ENCODE assay signal across 1 cellular context in the genomic region with DNA sequence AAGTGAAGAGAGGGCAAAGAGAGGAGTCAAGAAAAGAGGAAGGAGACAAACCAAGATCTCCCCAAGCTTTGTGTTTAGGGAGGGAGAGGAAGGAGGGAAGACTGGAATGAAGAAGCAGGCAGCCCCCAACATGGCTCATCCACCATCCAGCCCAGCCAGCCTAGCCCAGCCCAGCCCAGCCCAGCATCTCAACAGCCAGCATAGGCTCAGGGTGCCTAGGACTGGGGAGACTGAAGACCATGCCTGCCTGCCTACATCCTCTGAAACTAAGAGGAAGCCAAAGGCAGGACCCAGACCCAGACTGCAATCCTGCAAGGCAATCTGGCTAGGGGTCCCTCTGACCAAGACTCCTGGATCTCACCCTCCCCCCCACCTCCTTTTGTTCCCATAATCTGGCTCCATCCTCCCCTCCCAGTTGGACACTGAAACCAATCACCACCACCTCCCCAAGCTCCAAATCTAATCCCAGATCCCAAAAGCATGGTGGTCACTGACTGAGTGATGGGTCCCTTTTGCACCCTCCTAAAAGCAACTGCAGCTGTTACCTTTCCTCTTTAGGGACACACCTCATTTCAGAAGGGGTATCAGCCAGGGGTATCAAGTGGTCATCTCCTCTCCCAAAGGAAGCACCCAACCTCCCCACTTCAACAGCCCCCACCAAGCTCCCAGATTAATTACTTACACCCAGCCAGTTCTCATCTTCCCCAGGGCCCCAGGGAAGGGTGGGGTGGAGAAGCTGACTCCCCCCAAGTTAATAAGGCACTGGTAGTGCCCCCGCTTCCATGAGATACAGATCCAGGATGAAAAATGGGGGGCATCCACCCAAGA.
TF ChIP-seq lines count a peak whose summit lies in the region.

No MANE protein-coding gene starts in this region.

TF ChIP-seq in WTC11, 78 proteins besides CTCF, POLR2A, EP300 and RAD21 (continued from another document):
- TF ChIP-seq PRDM15 (CRISPR knock-in tag; IDR thresholded peaks at IDR 0.05) (no peak), MAX (CRISPR knock-in tag; IDR thresholded peaks at IDR 0.05) (no peak), ZNF512 (CRISPR knock-in tag; IDR thresholded peaks at IDR 0.05; ENCODE audit: borderline replicate concordance) (no peak), RELA (CRISPR knock-in tag; IDR thresholded peaks at IDR 0.05; ENCODE audit: borderline replicate concordance) (no peak), ZNF219 (CRISPR knock-in tag; IDR thresholded peaks at IDR 0.05; ENCODE audit: borderline replicate concordance) (no peak), CDX4 (CRISPR knock-in tag; IDR thresholded peaks at IDR 0.05; ENCODE audit: borderline replicate concordance) (no peak)
- TF ChIP-seq, protein P1, sequence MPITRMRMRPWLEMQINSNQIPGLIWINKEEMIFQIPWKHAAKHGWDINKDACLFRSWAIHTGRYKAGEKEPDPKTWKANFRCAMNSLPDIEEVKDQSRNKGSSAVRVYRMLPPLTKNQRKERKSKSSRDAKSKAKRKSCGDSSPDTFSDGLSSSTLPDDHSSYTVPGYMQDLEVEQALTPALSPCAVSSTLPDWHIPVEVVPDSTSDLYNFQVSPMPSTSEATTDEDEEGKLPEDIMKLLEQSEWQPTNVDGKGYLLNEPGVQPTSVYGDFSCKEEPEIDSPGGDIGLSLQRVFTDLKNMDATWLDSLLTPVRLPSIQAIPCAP (CRISPR knock-in tag; IDR thresholded peaks at IDR 0.05): no peak
- TF ChIP-seq, protein P2, sequence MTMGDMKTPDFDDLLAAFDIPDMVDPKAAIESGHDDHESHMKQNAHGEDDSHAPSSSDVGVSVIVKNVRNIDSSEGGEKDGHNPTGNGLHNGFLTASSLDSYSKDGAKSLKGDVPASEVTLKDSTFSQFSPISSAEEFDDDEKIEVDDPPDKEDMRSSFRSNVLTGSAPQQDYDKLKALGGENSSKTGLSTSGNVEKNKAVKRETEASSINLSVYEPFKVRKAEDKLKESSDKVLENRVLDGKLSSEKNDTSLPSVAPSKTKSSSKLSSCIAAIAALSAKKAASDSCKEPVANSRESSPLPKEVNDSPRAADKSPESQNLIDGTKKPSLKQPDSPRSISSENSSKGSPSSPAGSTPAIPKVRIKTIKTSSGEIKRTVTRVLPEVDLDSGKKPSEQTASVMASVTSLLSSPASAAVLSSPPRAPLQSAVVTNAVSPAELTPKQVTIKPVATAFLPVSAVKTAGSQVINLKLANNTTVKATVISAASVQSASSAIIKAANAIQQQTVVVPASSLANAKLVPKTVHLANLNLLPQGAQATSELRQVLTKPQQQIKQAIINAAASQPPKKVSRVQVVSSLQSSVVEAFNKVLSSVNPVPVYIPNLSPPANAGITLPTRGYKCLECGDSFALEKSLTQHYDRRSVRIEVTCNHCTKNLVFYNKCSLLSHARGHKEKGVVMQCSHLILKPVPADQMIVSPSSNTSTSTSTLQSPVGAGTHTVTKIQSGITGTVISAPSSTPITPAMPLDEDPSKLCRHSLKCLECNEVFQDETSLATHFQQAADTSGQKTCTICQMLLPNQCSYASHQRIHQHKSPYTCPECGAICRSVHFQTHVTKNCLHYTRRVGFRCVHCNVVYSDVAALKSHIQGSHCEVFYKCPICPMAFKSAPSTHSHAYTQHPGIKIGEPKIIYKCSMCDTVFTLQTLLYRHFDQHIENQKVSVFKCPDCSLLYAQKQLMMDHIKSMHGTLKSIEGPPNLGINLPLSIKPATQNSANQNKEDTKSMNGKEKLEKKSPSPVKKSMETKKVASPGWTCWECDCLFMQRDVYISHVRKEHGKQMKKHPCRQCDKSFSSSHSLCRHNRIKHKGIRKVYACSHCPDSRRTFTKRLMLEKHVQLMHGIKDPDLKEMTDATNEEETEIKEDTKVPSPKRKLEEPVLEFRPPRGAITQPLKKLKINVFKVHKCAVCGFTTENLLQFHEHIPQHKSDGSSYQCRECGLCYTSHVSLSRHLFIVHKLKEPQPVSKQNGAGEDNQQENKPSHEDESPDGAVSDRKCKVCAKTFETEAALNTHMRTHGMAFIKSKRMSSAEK (CRISPR knock-in tag; IDR thresholded peaks at IDR 0.05; ENCODE audit: borderline replicate concordance): no peak
- TF ChIP-seq, protein P3, sequence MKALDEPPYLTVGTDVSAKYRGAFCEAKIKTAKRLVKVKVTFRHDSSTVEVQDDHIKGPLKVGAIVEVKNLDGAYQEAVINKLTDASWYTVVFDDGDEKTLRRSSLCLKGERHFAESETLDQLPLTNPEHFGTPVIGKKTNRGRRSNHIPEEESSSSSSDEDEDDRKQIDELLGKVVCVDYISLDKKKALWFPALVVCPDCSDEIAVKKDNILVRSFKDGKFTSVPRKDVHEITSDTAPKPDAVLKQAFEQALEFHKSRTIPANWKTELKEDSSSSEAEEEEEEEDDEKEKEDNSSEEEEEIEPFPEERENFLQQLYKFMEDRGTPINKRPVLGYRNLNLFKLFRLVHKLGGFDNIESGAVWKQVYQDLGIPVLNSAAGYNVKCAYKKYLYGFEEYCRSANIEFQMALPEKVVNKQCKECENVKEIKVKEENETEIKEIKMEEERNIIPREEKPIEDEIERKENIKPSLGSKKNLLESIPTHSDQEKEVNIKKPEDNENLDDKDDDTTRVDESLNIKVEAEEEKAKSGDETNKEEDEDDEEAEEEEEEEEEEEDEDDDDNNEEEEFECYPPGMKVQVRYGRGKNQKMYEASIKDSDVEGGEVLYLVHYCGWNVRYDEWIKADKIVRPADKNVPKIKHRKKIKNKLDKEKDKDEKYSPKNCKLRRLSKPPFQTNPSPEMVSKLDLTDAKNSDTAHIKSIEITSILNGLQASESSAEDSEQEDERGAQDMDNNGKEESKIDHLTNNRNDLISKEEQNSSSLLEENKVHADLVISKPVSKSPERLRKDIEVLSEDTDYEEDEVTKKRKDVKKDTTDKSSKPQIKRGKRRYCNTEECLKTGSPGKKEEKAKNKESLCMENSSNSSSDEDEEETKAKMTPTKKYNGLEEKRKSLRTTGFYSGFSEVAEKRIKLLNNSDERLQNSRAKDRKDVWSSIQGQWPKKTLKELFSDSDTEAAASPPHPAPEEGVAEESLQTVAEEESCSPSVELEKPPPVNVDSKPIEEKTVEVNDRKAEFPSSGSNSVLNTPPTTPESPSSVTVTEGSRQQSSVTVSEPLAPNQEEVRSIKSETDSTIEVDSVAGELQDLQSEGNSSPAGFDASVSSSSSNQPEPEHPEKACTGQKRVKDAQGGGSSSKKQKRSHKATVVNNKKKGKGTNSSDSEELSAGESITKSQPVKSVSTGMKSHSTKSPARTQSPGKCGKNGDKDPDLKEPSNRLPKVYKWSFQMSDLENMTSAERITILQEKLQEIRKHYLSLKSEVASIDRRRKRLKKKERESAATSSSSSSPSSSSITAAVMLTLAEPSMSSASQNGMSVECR (CRISPR knock-in tag; IDR thresholded peaks at IDR 0.05; ENCODE audit: borderline replicate concordance): no peak
- TF ChIP-seq, protein P4, sequence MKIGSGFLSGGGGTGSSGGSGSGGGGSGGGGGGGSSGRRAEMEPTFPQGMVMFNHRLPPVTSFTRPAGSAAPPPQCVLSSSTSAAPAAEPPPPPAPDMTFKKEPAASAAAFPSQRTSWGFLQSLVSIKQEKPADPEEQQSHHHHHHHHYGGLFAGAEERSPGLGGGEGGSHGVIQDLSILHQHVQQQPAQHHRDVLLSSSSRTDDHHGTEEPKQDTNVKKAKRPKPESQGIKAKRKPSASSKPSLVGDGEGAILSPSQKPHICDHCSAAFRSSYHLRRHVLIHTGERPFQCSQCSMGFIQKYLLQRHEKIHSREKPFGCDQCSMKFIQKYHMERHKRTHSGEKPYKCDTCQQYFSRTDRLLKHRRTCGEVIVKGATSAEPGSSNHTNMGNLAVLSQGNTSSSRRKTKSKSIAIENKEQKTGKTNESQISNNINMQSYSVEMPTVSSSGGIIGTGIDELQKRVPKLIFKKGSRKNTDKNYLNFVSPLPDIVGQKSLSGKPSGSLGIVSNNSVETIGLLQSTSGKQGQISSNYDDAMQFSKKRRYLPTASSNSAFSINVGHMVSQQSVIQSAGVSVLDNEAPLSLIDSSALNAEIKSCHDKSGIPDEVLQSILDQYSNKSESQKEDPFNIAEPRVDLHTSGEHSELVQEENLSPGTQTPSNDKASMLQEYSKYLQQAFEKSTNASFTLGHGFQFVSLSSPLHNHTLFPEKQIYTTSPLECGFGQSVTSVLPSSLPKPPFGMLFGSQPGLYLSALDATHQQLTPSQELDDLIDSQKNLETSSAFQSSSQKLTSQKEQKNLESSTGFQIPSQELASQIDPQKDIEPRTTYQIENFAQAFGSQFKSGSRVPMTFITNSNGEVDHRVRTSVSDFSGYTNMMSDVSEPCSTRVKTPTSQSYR (CRISPR knock-in tag; IDR thresholded peaks at IDR 0.05): no peak
